In genomic region chr2:20005067-20005627, GRCh38 we compare ENCODE assay signal across 1 cellular context.
TF ChIP-seq lines count a peak whose summit lies in the region.

No MANE protein-coding gene starts in this region.

TF ChIP-seq in HepG2, 621 proteins besides CTCF, POLR2A, EP300 and RAD21 (continued from another document and continues in another):
- TF ChIP-seq ZBTB4 (CRISPR knock-in tag; IDR thresholded peaks at IDR 0.05; ENCODE audit: borderline replicate concordance) (0 out of 2 replicates have a peak, but pooled peaks have one; percentile 23), KDM2A (CRISPR knock-in tag; IDR thresholded peaks at IDR 0.05; ENCODE audit: borderline replicate concordance, low read depth) (peak; percentile 17; the same call in 1 of the 2 replicates), NONO (IDR thresholded peaks at IDR 0.05) (no peak), NONO (CRISPR knock-in tag; conservative IDR thresholded peaks at IDR 0.05) (peak; percentile 46; the same call in 1 of the 2 replicates), FOXO4 (CRISPR knock-in tag; conservative IDR thresholded peaks at IDR 0.05) (0 out of 2 replicates have a peak, but pooled peaks have one; percentile 35), NFKBIZ (CRISPR knock-in tag; IDR thresholded peaks at IDR 0.05) (peak; percentile 80; the same call in 1 of the 2 replicates), ZKSCAN8 (CRISPR knock-in tag; IDR thresholded peaks at IDR 0.05; ENCODE audit: borderline replicate concordance) (0 out of 2 replicates have a peak, but pooled peaks have one; percentile 20), HDAC2 (CRISPR knock-in tag; IDR thresholded peaks at IDR 0.05) (peak; percentile 81), NR2F6 (IDR thresholded peaks at IDR 0.05) (peak; percentile 39; the same call in 1 of the 2 replicates), NR2F6 (CRISPR knock-in tag; IDR thresholded peaks at IDR 0.05) (0 out of 2 replicates have a peak, but pooled peaks have one; percentile 55), HNF1B (CRISPR knock-in tag; IDR thresholded peaks at IDR 0.05) (0 out of 2 replicates have a peak, but pooled peaks have one; percentile 17), GPN1 (CRISPR knock-in tag; IDR thresholded peaks at IDR 0.05; ENCODE audit: borderline replicate concordance) (no peak), ZBTB20 (CRISPR knock-in tag; IDR thresholded peaks at IDR 0.05; ENCODE audit: borderline replicate concordance, low read depth) (peak; percentile 32), TSC22D2 (CRISPR knock-in tag; IDR thresholded peaks at IDR 0.05; ENCODE audit: borderline replicate concordance) (0 out of 2 replicates have a peak, but pooled peaks have one; percentile 15), RERE (CRISPR knock-in tag; IDR thresholded peaks at IDR 0.05; ENCODE audit: low read depth) (peak; percentile 8; the same call in 1 of the 2 replicates), ZNF12 (CRISPR knock-in tag; IDR thresholded peaks at IDR 0.05) (peak; percentile 25; the same call in 1 of the 2 replicates), ELF1 (CRISPR knock-in tag; IDR thresholded peaks at IDR 0.05) (0 out of 2 replicates have a peak, but pooled peaks have one; percentile 12), ZNF615 (CRISPR knock-in tag; IDR thresholded peaks at IDR 0.05; ENCODE audit: borderline replicate concordance) (peak; percentile 91), HOMEZ (CRISPR knock-in tag; IDR thresholded peaks at IDR 0.05; ENCODE audit: low read depth) (peak; percentile 72), ARID3A (IDR thresholded peaks at IDR 0.05; ENCODE audit: low read depth, low read length) (0 out of 2 replicates have a peak, but pooled peaks have one; percentile 11), DMAP1 (CRISPR knock-in tag; IDR thresholded peaks at IDR 0.05) (no peak), ZNF614 (CRISPR knock-in tag; IDR thresholded peaks at IDR 0.05; ENCODE audit: borderline replicate concordance) (peak; percentile 84; the same call in 1 of the 2 replicates), HDAC1 (CRISPR knock-in tag; IDR thresholded peaks at IDR 0.05) (peak; percentile 54; the same call in 1 of the 2 replicates), CEBPG (CRISPR knock-in tag; IDR thresholded peaks at IDR 0.05) (0 out of 2 replicates have a peak, but pooled peaks have one; percentile 2), RCOR2 (CRISPR knock-in tag; IDR thresholded peaks at IDR 0.05) (peak; percentile 73), SOX13 (IDR thresholded peaks at IDR 0.05) (no peak), SOX13 (CRISPR knock-in tag; conservative IDR thresholded peaks at IDR 0.05 in 1 of 2, IDR thresholded peaks at IDR 0.05 in 1 of 2) (peak in 1 of 2 experiments; percentile 66; a peak in 2 of 4 replicates), ZBTB7B (CRISPR knock-in tag; IDR thresholded peaks at IDR 0.05) (peak; percentile 43; the same call in 1 of the 2 replicates), KAT8 (CRISPR knock-in tag; IDR thresholded peaks at IDR 0.05) (peak; percentile 43; the same call in 1 of the 2 replicates), SALL2 (CRISPR knock-in tag; IDR thresholded peaks at IDR 0.05) (0 out of 2 replicates have a peak, but pooled peaks have one; percentile 24), ZNF362 (CRISPR knock-in tag; IDR thresholded peaks at IDR 0.05; ENCODE audit: borderline replicate concordance) (peak; percentile 91), CCAR2 (optimal IDR thresholded peaks at IDR 0.05; ENCODE audit: low read depth, low read length) (no peak), ZNF781 (CRISPR knock-in tag; IDR thresholded peaks at IDR 0.05; ENCODE audit: borderline replicate concordance, not compliant biosample characterization) (peak; percentile 26), MBNL3 (CRISPR knock-in tag; conservative IDR thresholded peaks at IDR 0.05) (no peak), SOX5 (CRISPR knock-in tag; IDR thresholded peaks at IDR 0.05; ENCODE audit: borderline replicate concordance) (peak; percentile 49; the same call in 1 of the 2 replicates), THAP11 (CRISPR knock-in tag; IDR thresholded peaks at IDR 0.05) (0 out of 2 replicates have a peak, but pooled peaks have one; percentile 12), JUN (CRISPR knock-in tag; IDR thresholded peaks at IDR 0.05) (peak; percentile 61), NCOA2 (CRISPR knock-in tag; IDR thresholded peaks at IDR 0.05) (peak; percentile 84), FOSL2 (CRISPR knock-in tag; IDR thresholded peaks at IDR 0.05) (peak; percentile 69), ZNF331 (CRISPR knock-in tag; IDR thresholded peaks at IDR 0.05) (0 out of 2 replicates have a peak, but pooled peaks have one; percentile 47), TFDP2 (CRISPR knock-in tag; IDR thresholded peaks at IDR 0.05) (0 out of 2 replicates have a peak, but pooled peaks have one; percentile 18), ZNF644 (CRISPR knock-in tag; IDR thresholded peaks at IDR 0.05; ENCODE audit: low read depth) (peak; percentile 8; the same call in 1 of the 2 replicates), SMAD3 (CRISPR knock-in tag; IDR thresholded peaks at IDR 0.05) (peak; percentile 60; the same call in 1 of the 2 replicates), REPIN1 (CRISPR knock-in tag; IDR thresholded peaks at IDR 0.05; ENCODE audit: borderline replicate concordance, low read depth) (peak; percentile 45; the same call in 1 of the 2 replicates), SAP130 (CRISPR knock-in tag; IDR thresholded peaks at IDR 0.05; ENCODE audit: low read depth) (peak; percentile 71), ZNF780A (CRISPR knock-in tag; IDR thresholded peaks at IDR 0.05) (no peak), ZSCAN30 (CRISPR knock-in tag; IDR thresholded peaks at IDR 0.05) (peak; percentile 71; the same call in 1 of the 2 replicates)
